14 cellular contexts compared by ENCODE assay signal in genomic region chr6:21354805-21355238, GRCh38.
A peak's percentile ranks its signal among the peaks of the same experiment; 100 is the strongest.
DNase-seq lines count a peak whose midpoint lies in the region; ATAC-seq, FAIRE-seq and TF ChIP-seq lines count a peak whose summit lies in the region.
"Had no signal": no experiment of that assay in that cellular context is flagged by ENCODE, and none has a peak within 500 bp of the region (broad histone marks: within the 10 kb centered on the region; RNA-seq: fewer than 3 reads in every experiment).

No MANE protein-coding gene starts in this region.

- ATAC-seq in GM21717 (IDR thresholded peaks at IDR 0.05; ENCODE audit: unreplicated experiment): peak; percentile 45

- TF ChIP-seq CTCF in hepatocyte (IDR thresholded peaks at IDR 0.05; ENCODE audit: poor library complexity) (no peak), D721Med (IDR thresholded peaks at IDR 0.05; ENCODE audit: insufficient read depth, missing control alignments) (no peak), nephron progenitor cell (IDR thresholded peaks at IDR 0.05) (no peak)

- peak overlapping the region; percentile 52 for H3K4me2 ChIP-seq in hepatocyte

- FAIRE-seq in small intestine (lab: Jason Lieb, UNC) (no peak), D721Med (lab: Jason Lieb, UNC) (no peak)

- H3K79me2 ChIP-seq in hepatocyte: no peaks in the 10 kb centered on the region

- H3K36me3 ChIP-seq in hepatocyte (replicated peaks; ENCODE audit: insufficient read depth, low read depth) (no peaks in the 10 kb centered on the region), small intestine (ENCODE audit: control insufficient read depth in 2 of 2, insufficient read depth in 2 of 2, low read length in 2 of 2) (no peaks in the 10 kb centered on the region)

- H3K36me3 Mint-ChIP-seq in nephron progenitor cell (ENCODE audit: low read depth): no peaks in the 10 kb centered on the region
- H3K36me3 Mint-ChIP-seq: activated CD4-positive, alpha-beta memory T cell treated with anti-CD3 and anti-CD28 coated beads for 36 hours had no signal

- peaks cover 13% of the 10 kb centered on the region for H3K4me1 ChIP-seq in hepatocyte (ENCODE audit: insufficient read depth)
- no peaks in the 10 kb centered on the region for H3K4me1 ChIP-seq in small intestine (ENCODE audit: control insufficient read depth in 2 of 2, insufficient read depth in 1 of 2, low read depth in 1 of 2, low read length in 1 of 2)

- no peaks in the 10 kb centered on the region for H3K9me3 Mint-ChIP-seq in nephron progenitor cell
- H3K9me3 Mint-ChIP-seq: activated CD4-positive, alpha-beta memory T cell treated with anti-CD3 and anti-CD28 coated beads for 36 hours; IgD-negative memory B cell had no signal

- H4K20me1 ChIP-seq in hepatocyte (ENCODE audit: insufficient read depth, poor library complexity, severe bottlenecking): no peaks in the 10 kb centered on the region

- H3K9me3 ChIP-seq in hepatocyte (ENCODE audit: low read depth) (no peaks in the 10 kb centered on the region), small intestine (ENCODE audit: control insufficient read depth, low read depth) (no peaks in the 10 kb centered on the region)

- no peak overlapping the region for H3K27ac Mint-ChIP-seq in nephron progenitor cell
- H3K27ac Mint-ChIP-seq: activated CD4-positive, alpha-beta memory T cell treated with anti-CD3 and anti-CD28 coated beads for 36 hours had no signal

- H2AFZ ChIP-seq in hepatocyte: no peak overlapping the region

- no peak overlapping the region for H3K4me3 Mint-ChIP-seq in nephron progenitor cell
- H3K4me3 Mint-ChIP-seq: activated CD4-positive, alpha-beta memory T cell treated with anti-CD3 and anti-CD28 coated beads for 36 hours; IgD-negative memory B cell had no signal

- peak; percentile 32 to 73 for DNase-seq in NCI-H2081 (lab: John Stamatoyannopoulos, UW)
- DNase-seq in hepatocyte (ENCODE audit: low spot score): peak; percentile 69
- DNase-seq in small intestine: peak; percentile 33
- no peak for DNase-seq in ureter (ENCODE audit: low spot score)
- DNase-seq in RPMI8226: no peak
- no peak for DNase-seq in D721Med (ENCODE audit: insufficient read length, low spot score)
- no peak for DNase-seq in nephron progenitor cell
- DNase-seq: activated CD4-positive, alpha-beta memory T cell treated with anti-CD3 and anti-CD28 coated beads for 36 hours; DND-41; glutamatergic neuron; NCI-H2227 treated with DMSO at 0.1 percent for 48 hours had no signal

- H3K4me1 Mint-ChIP-seq in nephron progenitor cell: peaks cover 32% of the 10 kb centered on the region

- peaks cover 3% of the 10 kb centered on the region for H3K27me3 Mint-ChIP-seq in nephron progenitor cell (ENCODE audit: low read depth, poor library complexity)
- H3K27me3 Mint-ChIP-seq: activated CD4-positive, alpha-beta memory T cell treated with anti-CD3 and anti-CD28 coated beads for 36 hours; IgD-negative memory B cell had no signal

- peak overlapping the region; percentile 88 for H3K27ac ChIP-seq in hepatocyte
- no peak overlapping the region for H3K27ac ChIP-seq in small intestine (ENCODE audit: low read depth in 1 of 2, low read length in 1 of 2)
- H3K27ac ChIP-seq: SK-N-MC had no signal

- H3K4me3 ChIP-seq in hepatocyte: no peak overlapping the region
- H3K4me3 ChIP-seq in small intestine (ENCODE audit: low read depth in 1 of 2, low read length in 2 of 2): no peak overlapping the region
- H3K4me3 ChIP-seq: SK-N-MC had no signal

- H3K9me2 ChIP-seq in hepatocyte (replicated peaks; ENCODE audit: insufficient read depth): no peaks in the 10 kb centered on the region

- 47% methylated on average over 3 of the region's 3 CpGs for WGBS in hepatocyte (ENCODE audit: low lambda C conversion rate, missing lambda C conversion rate)
- WGBS in small intestine, 3 donors: 21 to 54% (median 46%) methylated on average over 3 of the region's 3 CpGs

- H3K27me3 ChIP-seq in hepatocyte (no peaks in the 10 kb centered on the region), small intestine (ENCODE audit: control insufficient read depth in 2 of 2, insufficient read depth in 2 of 2, low read length in 2 of 2) (no peaks in the 10 kb centered on the region)

Comparison
In these comparisons a context has a peak if more than half of its experiments do, and no peak if none do; other contexts are left out.
1. DNase-seq: peak in NCI-H2081 (2 of 2), hepatocyte (single experiment) and small intestine (single experiment); none in ureter (single experiment), RPMI8226 (single experiment), D721Med (single experiment) and nephron progenitor cell (single experiment).